8 cellular contexts compared by ENCODE assay signal in the genomic region with DNA sequence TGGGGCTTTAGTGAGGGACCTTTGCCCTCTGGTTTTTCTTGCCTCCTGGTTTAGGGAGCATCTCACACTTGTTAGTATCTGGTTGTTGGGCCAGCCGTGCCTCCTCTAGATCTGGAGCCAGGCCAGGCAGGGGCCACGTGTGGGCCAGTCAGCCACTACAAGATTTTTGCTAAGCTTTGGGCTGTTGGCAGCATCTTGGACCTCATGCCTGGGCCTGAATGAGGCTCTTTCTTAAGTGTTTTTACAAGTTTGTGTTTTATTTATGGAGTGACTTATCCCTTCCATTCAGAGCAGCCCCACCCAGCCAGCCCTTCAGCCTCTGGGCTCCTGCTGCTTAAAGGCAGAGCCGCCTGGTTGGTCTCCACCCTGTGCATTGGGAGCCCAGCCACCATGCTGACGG. TPM values are rescaled to one million over a fixed set of nuclear protein-coding genes. Genes with fewer than 3 reads are reported as not detected.
DNase-seq lines count a peak whose midpoint lies in the region; ATAC-seq and TF ChIP-seq lines count a peak whose summit lies in the region.

No MANE protein-coding gene starts in this region.

- intact Hi-C loops in OCI-LY7 (cut with micrococcal nuclease; ENCODE audit: unreplicated experiment): no loop called here

- TF ChIP-seq CTCF in OCI-LY7 (conservative IDR thresholded peaks at IDR 0.05; ENCODE audit: low read length) (no peak), nephron (IDR thresholded peaks at IDR 0.05; ENCODE audit: unreplicated experiment in 3 of 3) (no peak), GM10248 (IDR thresholded peaks at IDR 0.05; ENCODE audit: control extremely low read depth, extremely low read depth, low read depth, missing control alignments) (no peak)

- H3K4me3 ChIP-seq in CD4-positive, CD25-positive, alpha-beta regulatory T cell (ENCODE audit: low read depth, low read length): no peak overlapping the region
- no peak overlapping the region for H3K4me3 ChIP-seq in OCI-LY7 (ENCODE audit: low read depth, low read length, poor library complexity, severe bottlenecking)

- POLR2A ChIA-PET in OCI-LY7 (lab: Charles Lee): no interaction called here
- POLR2A ChIA-PET in GM10248 (lab: Yijun Ruan, JAX): no interaction called here

- peaks cover 20% of the 10 kb centered on the region for H3K36me3 Mint-ChIP-seq in CD4-positive, CD25-positive, alpha-beta regulatory T cell
- peaks cover 28% of the 10 kb centered on the region for H3K36me3 Mint-ChIP-seq in nephron (ENCODE audit: low read depth)

- no peaks in the 10 kb centered on the region for H3K27me3 ChIP-seq in CD4-positive, CD25-positive, alpha-beta regulatory T cell (ENCODE audit: control insufficient read depth, insufficient read depth, low read length)

- no peak for ATAC-seq in CD4-positive, CD25-positive, alpha-beta regulatory T cell (ENCODE audit: low read depth in 2 of 2)

- H3K4me1 ChIP-seq in CD4-positive, CD25-positive, alpha-beta regulatory T cell (ENCODE audit: control insufficient read depth, insufficient read depth, low read length, poor library complexity, severe bottlenecking): peaks cover 78% of the 10 kb centered on the region
- H3K4me1 ChIP-seq in OCI-LY7 (ENCODE audit: insufficient read depth, low read length, poor library complexity, severe bottlenecking): peaks cover 30% of the 10 kb centered on the region

- DNase-seq in CD4-positive, CD25-positive, alpha-beta regulatory T cell: no peak
- DNase-seq in OCI-LY7 (ENCODE audit: low spot score): no peak
- DNase-seq in dedifferentiated amniotic fluid mesenchymal stem cell (ENCODE audit: extremely low spot score): peak; percentile 85
- DNase-seq in NCI-H2107 (lab: John Stamatoyannopoulos, UW): no peak
- no peak for DNase-seq in stimulated activated naive CD4-positive, alpha-beta T cell treated with Interleukin-2 at 50 U/mL for 16 hours (lab: John Stamatoyannopoulos, UW)
- no peak for DNase-seq in retina
- DNase-seq in GM10248 (ENCODE audit: extremely low spot score): no peak

- no peak overlapping the region for H2AFZ ChIP-seq in OCI-LY7 (ENCODE audit: low read length)

- peaks cover 14 to 70% (median 50%) of the 10 kb centered on the region in 4 donors for H3K4me1 Mint-ChIP-seq in CD4-positive, CD25-positive, alpha-beta regulatory T cell
- H3K4me1 Mint-ChIP-seq in nephron: peaks cover 51% of the 10 kb centered on the region

- peak overlapping the region; percentile 27 to 93 (median 92) for H3K4me3 Mint-ChIP-seq in CD4-positive, CD25-positive, alpha-beta regulatory T cell
- peak overlapping the region; percentile 26 to 55 (median 52) for H3K4me3 Mint-ChIP-seq in nephron

- H3K9me3 ChIP-seq in CD4-positive, CD25-positive, alpha-beta regulatory T cell (ENCODE audit: control insufficient read depth in 2 of 2, low read length in 2 of 2): no peaks in the 10 kb centered on the region
- no peaks in the 10 kb centered on the region for H3K9me3 ChIP-seq in OCI-LY7 (ENCODE audit: low read length)

- no peaks in the 10 kb centered on the region for H3K9me3 Mint-ChIP-seq in CD4-positive, CD25-positive, alpha-beta regulatory T cell
- H3K9me3 Mint-ChIP-seq in nephron: no peaks in the 10 kb centered on the region

- peak overlapping the region; percentile 93 for H3K27ac ChIP-seq in CD4-positive, CD25-positive, alpha-beta regulatory T cell (ENCODE audit: insufficient read depth, low read length, poor library complexity, severe bottlenecking)
- H3K27ac ChIP-seq in OCI-LY7 (ENCODE audit: low read depth, low read length, poor library complexity, severe bottlenecking): no peak overlapping the region

- no peaks in the 10 kb centered on the region for H4K20me1 ChIP-seq in OCI-LY7 (ENCODE audit: insufficient read depth, low read length)

- H3K4me2 ChIP-seq in OCI-LY7 (ENCODE audit: low read length): peak overlapping the region; percentile 94

- H3K9me2 ChIP-seq in OCI-LY7 (ENCODE audit: insufficient read depth, low read length): no peaks in the 10 kb centered on the region

- H3K27me3 Mint-ChIP-seq in CD4-positive, CD25-positive, alpha-beta regulatory T cell: no peaks in the 10 kb centered on the region
- peaks cover 5% of the 10 kb centered on the region for H3K27me3 Mint-ChIP-seq in nephron (ENCODE audit: low read depth)

- peaks cover 22% of the 10 kb centered on the region for H3K36me3 ChIP-seq in CD4-positive, CD25-positive, alpha-beta regulatory T cell (ENCODE audit: control insufficient read depth, insufficient read depth, low read length)
- H3K36me3 ChIP-seq in OCI-LY7 (ENCODE audit: insufficient read depth, low read length): peaks cover 78% of the 10 kb centered on the region

- CTCF ChIA-PET in OCI-LY7 (lab: Charles Lee; ENCODE audit: unreplicated experiment) (no interaction called here), GM10248 (lab: Yijun Ruan, JAX) (interaction anchor here (1.2 to 21.9 kb wide), 9 partner anchors 7 to 147 kb away, joined by 3 to 690 read pairs (median 11); partner anchors contain the start of genes CD52, CEP85 and UBXN11)

- H3K79me2 ChIP-seq in OCI-LY7 (ENCODE audit: insufficient read depth, low read depth, low read length): no peaks in the 10 kb centered on the region

- TSS peak; percentile 21 for BruUV-seq in OCI-LY7 (replicated peaks; lab: Mats Ljungman, UMichigan)

- peak overlapping the region; percentile 82 to 99 (median 90) for H3K27ac Mint-ChIP-seq in CD4-positive, CD25-positive, alpha-beta regulatory T cell
- H3K27ac Mint-ChIP-seq in nephron: peak overlapping the region; percentile 79 to 89 (median 81)

RNA-seq across cellular contexts. Expression of gene SH3BGRL3, which starts 1.6 kb away (rescaled TPM):
- total RNA-seq in CD4-positive, CD25-positive, alpha-beta regulatory T cell: 404 TPM
- polyA plus RNA-seq in CD4-positive, CD25-positive, alpha-beta regulatory T cell: 1,000 to 10,000 TPM; 1,085 to 1,853 (median 1,299) TPM
- total RNA-seq in OCI-LY7 (2014; rRNA removed; shearing (Covaris generic)): 18.6 and 25.3 TPM in 2 replicates
- 58.6 and 60.9 TPM in 2 replicates for total RNA-seq in OCI-LY7 (2022)

RNA-seq across cellular contexts. Expression of gene UBXN11, which starts 28.1 kb away (rescaled TPM):
- 30.8 TPM for total RNA-seq in CD4-positive, CD25-positive, alpha-beta regulatory T cell
- polyA plus RNA-seq in CD4-positive, CD25-positive, alpha-beta regulatory T cell: 10 to 100 TPM in 3 of 4 donors, 1 to 10 TPM in 1; 8.1 to 15.2 (median 11.0) TPM
- total RNA-seq in OCI-LY7 (2014; rRNA removed; shearing (Covaris generic)): 74.2 and 75.8 TPM in 2 replicates
- total RNA-seq in OCI-LY7 (2022): 98.6 and 111 TPM in 2 replicates

RNA-seq across cellular contexts. Expression of gene CD52, which starts 39.5 kb away (rescaled TPM):
- 1,528 TPM for total RNA-seq in CD4-positive, CD25-positive, alpha-beta regulatory T cell
- over 10,000 TPM in 2 of 4 donors, 1,000 to 10,000 TPM in 2; 9,467 to 12,173 (median 10,919) TPM for polyA plus RNA-seq in CD4-positive, CD25-positive, alpha-beta regulatory T cell
- total RNA-seq in OCI-LY7 (2014; rRNA removed; shearing (Covaris generic)): 409 and 470 TPM in 2 replicates
- 677 and 769 TPM in 2 replicates for total RNA-seq in OCI-LY7 (2022)

RNA-seq across cellular contexts. Expression of gene CEP85, which starts 44.3 kb away (rescaled TPM):
- total RNA-seq in CD4-positive, CD25-positive, alpha-beta regulatory T cell: 18.0 TPM
- polyA plus RNA-seq in CD4-positive, CD25-positive, alpha-beta regulatory T cell: 1 to 10 TPM; 6.5 to 9.8 (median 7.7) TPM
- total RNA-seq in OCI-LY7 (2014; rRNA removed; shearing (Covaris generic)): 46.4 and 55.2 TPM in 2 replicates
- total RNA-seq in OCI-LY7 (2022): 47.1 and 53.6 TPM in 2 replicates
